Comparison of ENCODE assay signal across 8 cellular contexts in the genomic region with DNA sequence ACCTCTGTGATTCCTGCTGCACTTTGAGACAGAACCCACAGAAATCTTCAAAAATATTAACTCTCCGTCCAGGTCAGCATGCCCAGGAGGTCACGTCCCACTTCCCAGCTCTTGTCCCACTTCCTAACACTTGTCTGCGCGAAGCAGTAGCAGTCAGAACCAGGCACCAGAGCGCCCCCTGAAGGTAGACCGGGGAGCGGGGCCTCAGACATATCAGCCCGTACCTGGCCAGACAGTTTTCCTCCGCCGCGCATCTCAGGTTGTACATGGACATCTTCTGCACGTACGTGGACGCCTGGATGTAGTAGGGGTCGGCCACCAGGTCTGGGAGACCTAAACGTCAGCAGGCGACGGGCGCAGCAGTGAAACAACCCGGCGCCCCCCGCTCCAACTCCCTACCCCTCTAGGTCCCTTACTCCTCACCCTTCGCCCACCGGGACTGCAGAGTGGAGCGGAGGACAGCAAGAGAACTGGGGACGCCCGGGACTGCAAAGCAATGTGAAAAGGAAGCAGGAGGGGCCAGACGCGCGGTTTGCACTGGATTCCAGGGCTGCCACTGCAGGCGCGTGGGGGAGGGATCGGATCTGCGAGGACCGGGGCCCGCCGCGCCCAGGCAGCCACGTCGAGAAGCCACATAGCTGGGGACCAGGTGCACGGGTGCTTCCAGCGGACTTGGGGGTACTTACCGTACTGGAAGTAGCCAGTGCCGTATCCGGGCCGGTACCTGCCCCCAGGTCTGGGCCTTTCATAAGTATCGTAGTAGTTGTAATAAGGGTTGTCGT. TPM values are rescaled to one million over a fixed set of nuclear protein-coding genes. Genes with fewer than 3 reads are reported as not detected.
DNase-seq lines count a peak whose midpoint lies in the region; ATAC-seq, FAIRE-seq and TF ChIP-seq lines count a peak whose summit lies in the region.

No MANE protein-coding gene starts in this region.

- H3K36me3 ChIP-seq in OCI-LY7 (ENCODE audit: insufficient read depth, low read length), result no peaks in the 10 kb centered on the region

- no peak overlapping the region for H2AFZ ChIP-seq in OCI-LY7 (ENCODE audit: low read length)

- POLR2A ChIA-PET in A549 (lab: Yijun Ruan, JAX), result no interaction called here
- POLR2A ChIA-PET in OCI-LY7 (lab: Charles Lee), result no interaction called here

- peak overlapping the region; percentile 100 for H3K4me2 ChIP-seq in A549
- no peak overlapping the region for H3K4me2 ChIP-seq in OCI-LY7 (ENCODE audit: low read length)

- H3K4me1 ChIP-seq in A549 (peaks cover 11% of the 10 kb centered on the region; the same call in 1 of the 3 replicates), OCI-LY7 (ENCODE audit: insufficient read depth, low read length, poor library complexity, severe bottlenecking) (no peaks in the 10 kb centered on the region), right cardiac atrium (ENCODE audit: control insufficient read depth, insufficient read depth, low read length) (no peaks in the 10 kb centered on the region)

- no peaks in the 10 kb centered on the region for H3K27me3 ChIP-seq in right cardiac atrium (ENCODE audit: control insufficient read depth, insufficient read depth)

- H3K9me3 ChIP-seq in A549, result no peaks in the 10 kb centered on the region
- H3K9me3 ChIP-seq in OCI-LY7 (ENCODE audit: low read length), result no peaks in the 10 kb centered on the region
- no peaks in the 10 kb centered on the region for H3K9me3 ChIP-seq in right cardiac atrium (ENCODE audit: control insufficient read depth, low read length)

- peak; percentile 51 to 73 for DNase-seq in A549 (ENCODE audit: low read depth in 1 of 2, low spot score in 1 of 2)
- no peak for DNase-seq in OCI-LY7 (ENCODE audit: low spot score)
- DNase-seq in anterior cingulate cortex (lab: John Stamatoyannopoulos, UW), result peak in 37 of 58 donors; percentile 5 to 75 (median 30)
- peak; percentile 79 to 92 (median 88) for DNase-seq in right cardiac atrium
- DNase-seq in pons (ENCODE audit: low spot score), result peak; percentile 60
- no peak for DNase-seq in MV-4-11 (lab: John Stamatoyannopoulos, UW)

- no peaks in the 10 kb centered on the region for H3K79me2 ChIP-seq in OCI-LY7 (ENCODE audit: insufficient read depth, low read depth, low read length)

- no peak for TF ChIP-seq EP300 in A549 (IDR thresholded peaks at IDR 0.05)

- no TSS peak for BruUV-seq in OCI-LY7 (replicated peaks; lab: Mats Ljungman, UMichigan)

- H3K9me2 ChIP-seq in OCI-LY7 (ENCODE audit: insufficient read depth, low read length), result no peaks in the 10 kb centered on the region

- H3K27ac ChIP-seq in A549 (peak overlapping the region; percentile 12 to 33; a peak in 5 of 6 replicates), OCI-LY7 (ENCODE audit: low read depth, low read length, poor library complexity, severe bottlenecking) (no peak overlapping the region), right cardiac atrium (ENCODE audit: low read length) (no peak overlapping the region)

- H4K20me1 ChIP-seq in OCI-LY7 (ENCODE audit: insufficient read depth, low read length), result no peaks in the 10 kb centered on the region

- intact Hi-C loops in OCI-LY7 (cut with micrococcal nuclease; ENCODE audit: unreplicated experiment) (no loop called here), right cardiac atrium (cut with DNase I) (no loop called here)

- peak; percentile 53 to 61 for TF ChIP-seq RAD21 in A549 (conservative IDR thresholded peaks at IDR 0.05 in 1 of 2, IDR thresholded peaks at IDR 0.05 in 1 of 2)

- peak; percentile 84 to 92 for ATAC-seq in A549
- peak; percentile 44 for ATAC-seq in HG03354 (IDR thresholded peaks at IDR 0.05; ENCODE audit: poor library complexity, severe bottlenecking, unreplicated experiment)
- peak; percentile 77 for ATAC-seq in right cardiac atrium

- no peak for FAIRE-seq in A549 (lab: Jason Lieb, UNC)

- H3K4me3 ChIP-seq in A549 (peak overlapping the region; percentile 55), OCI-LY7 (ENCODE audit: low read depth, low read length, poor library complexity, severe bottlenecking) (no peak overlapping the region), right cardiac atrium (ENCODE audit: low read length) (peak overlapping the region; percentile 67)

- no peak for TF ChIP-seq POLR2A in A549 (IDR thresholded peaks at IDR 0.05; ENCODE audit: low read length)

- TF ChIP-seq CTCF in A549 (IDR thresholded peaks at IDR 0.05), result peak; percentile 64
- TF ChIP-seq CTCF in GM12872 (IDR thresholded peaks at IDR 0.05; ENCODE audit: insufficient read depth, low read depth, low read length), result peak; percentile 57
- 0 out of 2 replicates have a peak, but pooled peaks have one; percentile 27 for TF ChIP-seq CTCF in OCI-LY7 (conservative IDR thresholded peaks at IDR 0.05; ENCODE audit: low read length)

- CTCF ChIA-PET in A549 (lab: Yijun Ruan, JAX), result interaction anchor here (0.5 to 3.8 kb wide), 23 partner anchors 8 to 132 kb away, joined by 3 to 36 read pairs (median 4); no protein-coding TSS in a partner anchor
- CTCF ChIA-PET in OCI-LY7 (lab: Charles Lee; ENCODE audit: unreplicated experiment), result no interaction called here

- 9% methylated on average over 25 of the region's 48 CpGs for WGBS in A549 (ENCODE audit: missing lambda C conversion rate)
- WGBS in right cardiac atrium, result under 1% methylated on average over 48 of the region's 48 CpGs

TF ChIP-seq in A549, 52 proteins besides CTCF, POLR2A, EP300 and RAD21:
- TF ChIP-seq, protein P1, sequence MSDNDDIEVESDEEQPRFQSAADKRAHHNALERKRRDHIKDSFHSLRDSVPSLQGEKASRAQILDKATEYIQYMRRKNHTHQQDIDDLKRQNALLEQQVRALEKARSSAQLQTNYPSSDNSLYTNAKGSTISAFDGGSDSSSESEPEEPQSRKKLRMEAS (IDR thresholded peaks at IDR 0.05), result peak; percentile 23; the same call in 1 of the 2 replicates
- TF ChIP-seq SMC3 (IDR thresholded peaks at IDR 0.05), result 0 out of 3 replicates have a peak, but pooled peaks have one; percentile 34
- TF ChIP-seq NR3C1 (IDR thresholded peaks at IDR 0.05), result no peak

RNA-seq across cellular contexts. Expression of a gene that starts 1.2 kb away (rescaled TPM):
- polyA plus RNA-seq in A549 (2011; rRNA removed), result 0.34 and 0.46 TPM in 2 replicates
- 0.04 and 0.16 TPM in 2 replicates for polyA plus RNA-seq in A549 (2012; cell fraction: cytosol; rRNA removed)
- polyA plus RNA-seq in A549 (2012; cell fraction: nucleus; rRNA removed), result 0.12 and 0.17 TPM in 2 replicates
- 0.13 to 0.36 TPM (median 0.17 TPM) in 3 replicates for polyA plus RNA-seq in A549 (2017; fragmentation: RNase III; extraction: RNeasy Plus Mini Kit Qiagen cat#74134 plus additional on column Dnase treatment)
- 0.99 and 1.3 TPM in 2 replicates for polyA minus RNA-seq in A549 (2011; rRNA and poly(A)+ RNA removed)
- total RNA-seq in OCI-LY7 (2014; rRNA removed; shearing (Covaris generic)), result not detected in 2 replicates
- not detected in 2 replicates for total RNA-seq in OCI-LY7 (2022)
- 10 to 100 TPM in 3 of 4 donors, 1 to 10 TPM in 1; 9.5 to 28.4 (median 19.7) TPM for total RNA-seq in right cardiac atrium
- 8.4 TPM for polyA plus RNA-seq in right cardiac atrium

RNA-seq across cellular contexts. Expression of a gene that starts 52.5 kb away (rescaled TPM):
- polyA plus RNA-seq in A549 (2011; rRNA removed), result 0.30 and 0.50 TPM in 2 replicates
- 0.06 and 0.11 TPM in 2 replicates for polyA plus RNA-seq in A549 (2012; cell fraction: cytosol; rRNA removed)
- 0.24 and 0.36 TPM in 2 replicates for polyA plus RNA-seq in A549 (2012; cell fraction: nucleus; rRNA removed)
- 0.15 to 0.32 TPM (median 0.26 TPM) in 3 replicates for polyA plus RNA-seq in A549 (2017; fragmentation: RNase III; extraction: RNeasy Plus Mini Kit Qiagen cat#74134 plus additional on column Dnase treatment)
- polyA minus RNA-seq in A549 (2011; rRNA and poly(A)+ RNA removed), result 0.54 and 1.1 TPM in 2 replicates
- total RNA-seq in OCI-LY7 (2014; rRNA removed; shearing (Covaris generic)), result not detected in 2 replicates
- total RNA-seq in OCI-LY7 (2022), result not detected in 2 replicates
- under 1 TPM in 2 of 4 donors, not detected in 2; 0.25 to 0.32 TPM for total RNA-seq in right cardiac atrium
- not detected for polyA plus RNA-seq in right cardiac atrium

Comparison
In these comparisons a context has a peak if more than half of its experiments do, and no peak if none do; other contexts are left out.
1. DNase-seq: peak in A549 (2 of 2), anterior cingulate cortex (37 of 58), right cardiac atrium (3 of 3) and pons (single experiment); none in OCI-LY7 (single experiment) and MV-4-11 (single experiment).
2. H3K27ac ChIP-seq: peak in A549 (2 of 2); none in OCI-LY7 (single experiment) and right cardiac atrium (single experiment).
3. RNA of a gene that starts 1.2 kb away (total RNA-seq): 9.5 to 28.4 TPM in right cardiac atrium; not detected in OCI-LY7; every median in the first group is over 4 times any median in the second.
4. Peak in every context shown above with its lines, with median percentiles within 50 percentile points of each other: ATAC-seq and CTCF ChIP-seq.